In the genomic region with DNA sequence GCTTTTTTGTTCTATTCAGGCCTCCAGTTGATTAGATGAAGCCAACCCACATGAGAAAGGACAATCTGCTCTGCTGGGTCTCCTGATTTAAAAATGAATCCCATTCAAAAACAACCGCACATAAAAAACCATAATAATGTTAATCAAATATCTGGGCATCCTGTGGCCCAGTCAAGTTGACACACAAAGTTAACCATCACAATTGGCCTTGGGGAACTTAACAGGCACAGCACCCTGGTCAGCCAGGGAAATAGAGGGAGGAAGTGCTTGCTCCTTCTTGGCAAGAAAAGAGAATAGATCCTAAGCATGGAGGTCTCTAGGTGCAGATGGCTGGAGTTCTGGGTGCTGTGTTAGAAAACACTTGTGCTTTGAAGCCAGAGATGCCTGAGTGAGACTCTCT, we compare ENCODE assay signal across 24 cellular contexts.
"Had no signal": no experiment of that assay in that cellular context is flagged by ENCODE, and none has a peak within 500 bp of the region (broad histone marks: within the 10 kb centered on the region; RNA-seq: fewer than 3 reads in every experiment).

No MANE protein-coding gene starts in this region.

- H3K9me3 ChIP-seq: body of pancreas, colonic mucosa had no signal

- H3K27ac ChIP-seq: body of pancreas, colonic mucosa had no signal

- H3K27me3 ChIP-seq: body of pancreas, colonic mucosa, dorsolateral prefrontal cortex had no signal

- H3K4me1 ChIP-seq: body of pancreas, colonic mucosa had no signal

- H3K36me3 ChIP-seq: colonic mucosa had no signal

- H3K9me3 Mint-ChIP-seq: activated CD4-positive, alpha-beta memory T cell treated with anti-CD3 and anti-CD28 coated beads, Interleukin-2, amount 10 ng/mL, durations not matched to agents 7 days and 5 days; activated naive CD4-positive, alpha-beta T cell treated with anti-CD3 and anti-CD28 coated beads for 36 hours; activated T-cell treated with anti-CD3 and anti-CD28 coated beads, Interleukin-2, amount 50 U/mL, for 4 hours; activated T-helper 2 cell treated with anti-CD3 and anti-CD28 coated beads, Interferon-gamma antibody, Interleukin-2, Interleukin-4, amounts not matched to agents 10 μg/mL and 5 μg/mL and 100 μg/mL, durations not matched to agents 14 hours and 24 hours and 36 hours; dendritic cell treated with granulocyte-macrophage colony-stimulating factor and Interleukin-4, amounts not matched to agents 40 ng/mL and 50 ng/mL, for 4 days had no signal

- H3K4me3 Mint-ChIP-seq: activated CD4-positive, alpha-beta memory T cell treated with anti-CD3 and anti-CD28 coated beads, Interleukin-2, amount 10 ng/mL, durations not matched to agents 7 days and 5 days; activated CD4-positive, alpha-beta T cell treated with anti-CD3 and anti-CD28 coated beads, Interleukin-2, amount 10 ng/mL, durations not matched to agents 7 days and 5 days; activated naive CD4-positive, alpha-beta T cell treated with anti-CD3 and anti-CD28 coated beads for 36 hours; activated naive CD8-positive, alpha-beta T cell; activated T-cell treated with anti-CD3 and anti-CD28 coated beads, Interleukin-2, amount 50 U/mL, for 4 hours; dendritic cell treated with granulocyte-macrophage colony-stimulating factor and Interleukin-4, amounts not matched to agents 40 ng/mL and 50 ng/mL, for 4 days; endodermal cell had no signal

- ATAC-seq: body of pancreas, esophagus mucosa had no signal

- DNase-seq: activated CD4-positive, alpha-beta memory T cell treated with anti-CD3 and anti-CD28 coated beads, Interleukin-2, amount 10 ng/mL, durations not matched to agents 7 days and 5 days; activated CD4-positive, alpha-beta T cell treated with anti-CD3 and anti-CD28 coated beads for 1 hour; activated CD4-positive, alpha-beta T cell treated with anti-CD3 and anti-CD28 coated beads for 4 hours; activated CD4-positive, alpha-beta T cell treated with anti-CD3 and anti-CD28 coated beads, Interleukin-2, amount 10 ng/mL, durations not matched to agents 7 days and 5 days; activated CD4-positive, alpha-beta T cell treated with anti-CD3 and anti-CD28 coated beads, Interleukin-2, amount 50 U/mL, for 4 hours; activated CD8-positive, alpha-beta memory T cell treated with anti-CD3 and anti-CD28 coated beads for 24 hours; activated effector memory CD4-positive, alpha-beta T cell treated with anti-CD3 and anti-CD28 coated beads, Interleukin-2, amount 50 U/mL, for 16 hours; activated T-cell treated with anti-CD3 and anti-CD28 coated beads, Interleukin-2, amount 50 U/mL, for 4 hours; amygdala; aorta; body of pancreas; caudate nucleus; cerebellar nuclear complex; colonic mucosa; dorsolateral prefrontal cortex; effector memory CD4-positive, alpha-beta T cell; endodermal cell; foreskin fibroblast; head of caudate nucleus had no signal

- H3K27ac Mint-ChIP-seq: activated CD4-positive, alpha-beta memory T cell treated with anti-CD3 and anti-CD28 coated beads, Interleukin-2, amount 10 ng/mL, durations not matched to agents 7 days and 5 days; activated CD4-positive, alpha-beta T cell treated with anti-CD3 and anti-CD28 coated beads, Interleukin-2, amount 10 ng/mL, durations not matched to agents 7 days and 5 days; activated naive CD4-positive, alpha-beta T cell treated with anti-CD3 and anti-CD28 coated beads for 36 hours; activated naive CD8-positive, alpha-beta T cell; activated T-helper 2 cell treated with anti-CD3 and anti-CD28 coated beads, Interferon-gamma antibody, Interleukin-2, Interleukin-4, amounts not matched to agents 10 μg/mL and 5 μg/mL and 100 μg/mL, durations not matched to agents 14 hours and 24 hours and 36 hours; dendritic cell treated with granulocyte-macrophage colony-stimulating factor and Interleukin-4, amounts not matched to agents 40 ng/mL and 50 ng/mL, for 4 days; endodermal cell had no signal

- H3K4me3 ChIP-seq: body of pancreas, colonic mucosa, dorsolateral prefrontal cortex had no signal

- H3K27me3 Mint-ChIP-seq: activated CD4-positive, alpha-beta T cell treated with anti-CD3 and anti-CD28 coated beads, Interleukin-2, amount 10 ng/mL, durations not matched to agents 7 days and 5 days; activated naive CD8-positive, alpha-beta T cell had no signal
